Comparison of ENCODE assay signal across 1 cellular context in the genomic region with DNA sequence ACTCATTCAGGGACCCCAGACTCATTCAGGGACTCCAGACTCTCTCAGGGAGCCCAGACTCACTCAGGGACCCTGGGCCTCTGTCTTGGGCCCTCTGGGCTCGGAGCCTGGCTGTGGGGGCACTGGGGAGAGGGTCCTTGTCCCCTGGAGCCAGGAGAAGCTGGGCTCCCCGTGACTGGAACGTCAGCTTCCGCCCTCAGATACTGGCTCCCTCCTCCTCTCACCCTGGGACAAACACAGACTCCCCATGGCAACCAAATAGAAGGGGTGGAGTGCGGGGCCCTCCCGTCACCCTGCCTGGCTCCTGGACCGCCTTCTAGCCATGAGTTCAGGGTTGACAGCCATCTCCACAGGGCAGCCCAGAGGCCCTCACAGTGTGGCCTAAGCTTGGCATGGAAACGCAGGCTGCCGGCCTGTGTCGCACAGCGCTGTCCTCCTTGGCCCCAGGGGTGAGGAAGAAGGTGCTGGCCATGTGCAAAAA.
TF ChIP-seq lines count a peak whose summit lies in the region.

No MANE protein-coding gene starts in this region.

TF ChIP-seq in H1, 55 proteins besides CTCF, POLR2A, EP300 and RAD21:
- TF ChIP-seq RXRA (IDR thresholded peaks at IDR 0.05; ENCODE audit: insufficient read depth, low read depth, low read length) (no peak), POLR2AphosphoS5 (IDR thresholded peaks at IDR 0.05; ENCODE audit: low read depth, low read length) (no peak), JUND (IDR thresholded peaks at IDR 0.05; ENCODE audit: low read length) (no peak), FOSL1 (IDR thresholded peaks at IDR 0.05; ENCODE audit: insufficient read depth, low read depth, low read length) (no peak), SIX5 (IDR thresholded peaks at IDR 0.05; ENCODE audit: low read depth, low read length) (no peak), BACH1 (IDR thresholded peaks at IDR 0.05; ENCODE audit: low read length) (no peak), GTF2F1 (IDR thresholded peaks at IDR 0.05; ENCODE audit: borderline replicate concordance, low read depth, low read length) (no peak), PHF8 (conservative IDR thresholded peaks at IDR 0.05; ENCODE audit: low read depth, low read length) (no peak), ZNF274 (IDR thresholded peaks at IDR 0.05; ENCODE audit: borderline replicate concordance, extremely low read depth, low read length) (no peak), CBX5 (IDR thresholded peaks at IDR 0.05; ENCODE audit: low read depth, low read length) (no peak), SUZ12 (IDR thresholded peaks at IDR 0.05; ENCODE audit: low read length) (no peak)
- TF ChIP-seq, protein P1, sequence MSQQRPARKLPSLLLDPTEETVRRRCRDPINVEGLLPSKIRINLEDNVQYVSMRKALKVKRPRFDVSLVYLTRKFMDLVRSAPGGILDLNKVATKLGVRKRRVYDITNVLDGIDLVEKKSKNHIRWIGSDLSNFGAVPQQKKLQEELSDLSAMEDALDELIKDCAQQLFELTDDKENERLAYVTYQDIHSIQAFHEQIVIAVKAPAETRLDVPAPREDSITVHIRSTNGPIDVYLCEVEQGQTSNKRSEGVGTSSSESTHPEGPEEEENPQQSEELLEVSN (IDR thresholded peaks at IDR 0.05) = no peak
- TF ChIP-seq, protein P2, sequence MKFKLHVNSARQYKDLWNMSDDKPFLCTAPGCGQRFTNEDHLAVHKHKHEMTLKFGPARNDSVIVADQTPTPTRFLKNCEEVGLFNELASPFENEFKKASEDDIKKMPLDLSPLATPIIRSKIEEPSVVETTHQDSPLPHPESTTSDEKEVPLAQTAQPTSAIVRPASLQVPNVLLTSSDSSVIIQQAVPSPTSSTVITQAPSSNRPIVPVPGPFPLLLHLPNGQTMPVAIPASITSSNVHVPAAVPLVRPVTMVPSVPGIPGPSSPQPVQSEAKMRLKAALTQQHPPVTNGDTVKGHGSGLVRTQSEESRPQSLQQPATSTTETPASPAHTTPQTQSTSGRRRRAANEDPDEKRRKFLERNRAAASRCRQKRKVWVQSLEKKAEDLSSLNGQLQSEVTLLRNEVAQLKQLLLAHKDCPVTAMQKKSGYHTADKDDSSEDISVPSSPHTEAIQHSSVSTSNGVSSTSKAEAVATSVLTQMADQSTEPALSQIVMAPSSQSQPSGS (IDR thresholded peaks at IDR 0.05; ENCODE audit: low read length) = no peak
